In genomic region chr9:123929870-123930831, GRCh38 we compare ENCODE assay signal across 1 cellular context.
TF ChIP-seq lines count a peak whose summit lies in the region.

Gene DENND1A (minus strand): TSS chr9:123930126. CDS start chr9:123929905, 221 bp downstream.

TF ChIP-seq in HepG2, 621 proteins besides CTCF, POLR2A, EP300 and RAD21 (continued from another document and continues in another):
- peak; percentile 56; the same call in 1 of the 2 replicates for TF ChIP-seq ZGPAT (CRISPR knock-in tag; IDR thresholded peaks at IDR 0.05)
- TF ChIP-seq MYC (CRISPR knock-in tag; IDR thresholded peaks at IDR 0.05; ENCODE audit: borderline replicate concordance) = peak; percentile 51
- TF ChIP-seq ZFP37 (CRISPR knock-in tag; IDR thresholded peaks at IDR 0.05; ENCODE audit: borderline replicate concordance) = 0 out of 2 replicates have a peak, but pooled peaks have one; percentile 32
- TF ChIP-seq KLF6 (CRISPR knock-in tag; IDR thresholded peaks at IDR 0.05) = peak; percentile 66; the same call in 1 of the 2 replicates
- no peak for TF ChIP-seq SOX6 (IDR thresholded peaks at IDR 0.05)
- no peak for TF ChIP-seq SOX6 (CRISPR knock-in tag; IDR thresholded peaks at IDR 0.05)
- no peak for TF ChIP-seq KLF9 (CRISPR knock-in tag; IDR thresholded peaks at IDR 0.05; ENCODE audit: low read depth)
- no peak for TF ChIP-seq RXRB (CRISPR knock-in tag; IDR thresholded peaks at IDR 0.05; ENCODE audit: borderline replicate concordance)
- no peak for TF ChIP-seq ZNF782 (CRISPR knock-in tag; IDR thresholded peaks at IDR 0.05; ENCODE audit: borderline replicate concordance)
- TF ChIP-seq ZBTB10 (CRISPR knock-in tag; IDR thresholded peaks at IDR 0.05; ENCODE audit: borderline replicate concordance) = no peak
- TF ChIP-seq SP1 (IDR thresholded peaks at IDR 0.05) = no peak
- TF ChIP-seq SP1 (CRISPR knock-in tag; IDR thresholded peaks at IDR 0.05) = peak; percentile 47; the same call in 1 of the 2 replicates
- no peak for TF ChIP-seq SIN3B (IDR thresholded peaks at IDR 0.05; ENCODE audit: low read length)
- no peak for TF ChIP-seq ZBTB1 (CRISPR knock-in tag; IDR thresholded peaks at IDR 0.05; ENCODE audit: borderline replicate concordance)
- TF ChIP-seq ZNF644 (CRISPR knock-in tag; IDR thresholded peaks at IDR 0.05; ENCODE audit: low read depth) = no peak
- no peak for TF ChIP-seq NPAS2 (CRISPR knock-in tag; IDR thresholded peaks at IDR 0.05; ENCODE audit: borderline replicate concordance)
- TF ChIP-seq MYPOP (CRISPR knock-in tag; IDR thresholded peaks at IDR 0.05) = no peak
- TF ChIP-seq NKX3-1 (CRISPR knock-in tag; IDR thresholded peaks at IDR 0.05) = peak; percentile 24
- TF ChIP-seq ZNF839 (CRISPR knock-in tag; IDR thresholded peaks at IDR 0.05; ENCODE audit: borderline replicate concordance) = no peak
- TF ChIP-seq REL (CRISPR knock-in tag; conservative IDR thresholded peaks at IDR 0.05) = no peak
- TF ChIP-seq ETV6 (CRISPR knock-in tag; conservative IDR thresholded peaks at IDR 0.05) = no peak
- TF ChIP-seq MAFK (conservative IDR thresholded peaks at IDR 0.05 in 1 of 2, IDR thresholded peaks at IDR 0.05 in 1 of 2; ENCODE audit: low read length in 2 of 2) = no peak
- TF ChIP-seq TFAP4 (IDR thresholded peaks at IDR 0.05; ENCODE audit: borderline replicate concordance, low read depth) = no peak
- TF ChIP-seq NFKB2 (CRISPR knock-in tag; IDR thresholded peaks at IDR 0.05; ENCODE audit: borderline replicate concordance) = peak; percentile 69; the same call in 1 of the 2 replicates
- no peak for TF ChIP-seq KDM5A (IDR thresholded peaks at IDR 0.05; ENCODE audit: borderline replicate concordance, low read length)
- TF ChIP-seq UBTF (CRISPR knock-in tag; IDR thresholded peaks at IDR 0.05) = peak; percentile 85; the same call in 1 of the 2 replicates
- TF ChIP-seq POLR2G (IDR thresholded peaks at IDR 0.05; ENCODE audit: low read depth, low read length) = peak; percentile 74
- no peak; the same call in 1 of the 2 replicates for TF ChIP-seq RFXAP (CRISPR knock-in tag; IDR thresholded peaks at IDR 0.05; ENCODE audit: borderline replicate concordance)
- TF ChIP-seq CEBPB (IDR thresholded peaks at IDR 0.05; ENCODE audit: borderline replicate concordance, low read depth, low read length) = no peak
- no peak for TF ChIP-seq CCAR2 (optimal IDR thresholded peaks at IDR 0.05; ENCODE audit: low read depth, low read length)
- TF ChIP-seq DR1 (CRISPR knock-in tag; IDR thresholded peaks at IDR 0.05) = 0 out of 2 replicates have a peak, but pooled peaks have one; percentile 15
- TF ChIP-seq BRF2 (CRISPR knock-in tag; IDR thresholded peaks at IDR 0.05) = no peak
- TF ChIP-seq ATF2 (CRISPR knock-in tag; IDR thresholded peaks at IDR 0.05) = no peak
- no peak for TF ChIP-seq ZBTB20 (CRISPR knock-in tag; IDR thresholded peaks at IDR 0.05; ENCODE audit: borderline replicate concordance, low read depth)
- peak; percentile 37; the same call in 1 of the 2 replicates for TF ChIP-seq PPARG (CRISPR knock-in tag; conservative IDR thresholded peaks at IDR 0.05)
- no peak for TF ChIP-seq ZNF546 (CRISPR knock-in tag; conservative IDR thresholded peaks at IDR 0.05)
- TF ChIP-seq ZNF451 (CRISPR knock-in tag; IDR thresholded peaks at IDR 0.05) = no peak
- no peak; the same call in 1 of the 2 replicates for TF ChIP-seq HDAC2 (CRISPR knock-in tag; IDR thresholded peaks at IDR 0.05)
- TF ChIP-seq HMGA1 (CRISPR knock-in tag; conservative IDR thresholded peaks at IDR 0.05) = no peak
- peak; percentile 51; the same call in 1 of the 2 replicates for TF ChIP-seq SP4 (CRISPR knock-in tag; IDR thresholded peaks at IDR 0.05)
- TF ChIP-seq SMYD3 (CRISPR knock-in tag; IDR thresholded peaks at IDR 0.05) = no peak
- no peak for TF ChIP-seq SNRNP70 (IDR thresholded peaks at IDR 0.05; ENCODE audit: low read depth, low read length)
- no peak; the same call in 1 of the 2 replicates for TF ChIP-seq ZSCAN25 (CRISPR knock-in tag; IDR thresholded peaks at IDR 0.05)
- TF ChIP-seq ZXDC (CRISPR knock-in tag; IDR thresholded peaks at IDR 0.05) = no peak
- TF ChIP-seq ZBED4 (CRISPR knock-in tag; IDR thresholded peaks at IDR 0.05; ENCODE audit: borderline replicate concordance) = no peak
